In the genomic region with DNA sequence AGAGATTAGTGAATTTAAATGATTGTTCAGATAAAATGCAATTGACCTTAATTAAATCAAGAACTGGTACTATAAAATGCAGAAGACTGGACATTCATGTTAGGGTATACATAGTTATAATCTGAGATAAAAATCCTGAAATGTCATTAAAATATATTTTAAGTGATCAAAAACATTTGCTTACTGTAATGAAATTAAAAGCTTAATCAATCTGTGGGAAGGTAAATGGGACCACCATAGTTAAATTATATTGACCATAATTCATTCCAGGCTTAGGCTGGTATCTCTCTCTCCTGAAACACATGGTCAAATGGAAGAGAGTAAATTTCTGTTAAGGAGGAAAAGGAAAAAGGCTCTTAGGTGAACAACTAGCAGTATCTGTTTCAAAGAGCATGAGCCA, we compare ENCODE assay signal across 19 cellular contexts.
DNase-seq lines count a peak whose midpoint lies in the region; ATAC-seq and TF ChIP-seq lines count a peak whose summit lies in the region.
"Had no signal": no experiment of that assay in that cellular context is flagged by ENCODE, and none has a peak within 500 bp of the region (broad histone marks: within the 10 kb centered on the region; RNA-seq: fewer than 3 reads in every experiment).

No MANE protein-coding gene starts in this region.

- H3K9ac ChIP-seq in DND-41 (ENCODE audit: low read depth, low read length), result no peak overlapping the region
- H3K9ac ChIP-seq: BLaER1 treated with 17β-estradiol and CSF1 and Interleukin-3, amounts not matched to agents 10 nM and 100 nM had no signal

- ATAC-seq in DND-41 (ENCODE audit: insufficient read depth, low read depth) (no peak), SK-N-SH treated with all-trans-retinoic acid at 6 μM for 48 hours (no peak)
- no peak for ATAC-seq in natural killer cell treated with Interleukin-12 subunit alpha and Interleukin-12 subunit beta and Interleukin-15 and Interleukin-18, amount 100 ng/mL, for 72 hours
- ATAC-seq: A549; CD8-positive, alpha-beta T cell; GM12878 had no signal

- no peaks in the 10 kb centered on the region for H3K4me1 ChIP-seq in DND-41 (ENCODE audit: insufficient read depth, low read length)
- H3K4me1 ChIP-seq: A549; BLaER1 treated with 17β-estradiol and CSF1 and Interleukin-3, amounts not matched to agents 10 nM and 100 nM; Caco-2 had no signal

- no peaks in the 10 kb centered on the region for H3K27me3 Mint-ChIP-seq in natural killer cell treated with Interleukin-12 subunit alpha and Interleukin-12 subunit beta and Interleukin-15 and Interleukin-18, amount 100 ng/mL, for 72 hours
- H3K27me3 Mint-ChIP-seq: B cell; CD4-positive, alpha-beta T cell had no signal

- H3K27ac Mint-ChIP-seq in natural killer cell treated with Interleukin-12 subunit alpha and Interleukin-12 subunit beta and Interleukin-15 and Interleukin-18, amount 100 ng/mL, for 72 hours, result no peak overlapping the region
- H3K27ac Mint-ChIP-seq: B cell; CD4-positive, alpha-beta T cell; CD8-positive, alpha-beta T cell had no signal

- H3K4me1 Mint-ChIP-seq in natural killer cell treated with Interleukin-12 subunit alpha and Interleukin-12 subunit beta and Interleukin-15 and Interleukin-18, amount 100 ng/mL, for 72 hours (ENCODE audit: low read depth in 2 of 2), result no peaks in the 10 kb centered on the region
- H3K4me1 Mint-ChIP-seq: B cell had no signal

- H3K27ac ChIP-seq in DND-41 (ENCODE audit: low read length), result no peak overlapping the region
- H3K27ac ChIP-seq: 22Rv1; A549; BLaER1 treated with 17β-estradiol and CSF1 and Interleukin-3, amounts not matched to agents 10 nM and 100 nM; C4-2B had no signal

- H3K79me2 ChIP-seq in DND-41 (ENCODE audit: insufficient read depth, low read length), result no peaks in the 10 kb centered on the region

- H3K4me2 ChIP-seq in DND-41 (ENCODE audit: insufficient read depth, low read length), result no peak overlapping the region
- H3K4me2 ChIP-seq: A549; BLaER1 treated with 17β-estradiol and CSF1 and Interleukin-3, amounts not matched to agents 10 nM and 100 nM had no signal

- H3K36me3 Mint-ChIP-seq in natural killer cell treated with Interleukin-12 subunit alpha and Interleukin-12 subunit beta and Interleukin-15 and Interleukin-18, amount 100 ng/mL, for 72 hours, result no peaks in the 10 kb centered on the region
- H3K36me3 Mint-ChIP-seq: CD8-positive, alpha-beta T cell had no signal

- TF ChIP-seq CTCF in DND-41 (IDR thresholded peaks at IDR 0.05; ENCODE audit: borderline replicate concordance, extremely low read depth, low read length, poor library complexity, severe bottlenecking), result no peak

- DNase-seq in DND-41 (no peak), SK-N-DZ (ENCODE audit: low spot score) (peak; percentile 77)
- no peak for DNase-seq in natural killer cell treated with Interleukin-12 subunit alpha and Interleukin-12 subunit beta and Interleukin-15 and Interleukin-18, amount 100 ng/mL, for 72 hours (ENCODE audit: low spot score)
- DNase-seq in activated CD4-positive, CD25-positive, alpha-beta regulatory T cell (lab: John Stamatoyannopoulos, UW), result no peak
- DNase-seq: AML-193; Caco-2; Calu3; CD4-positive, alpha-beta T cell; CD8-positive, alpha-beta T cell; DMS79 treated with DMSO at 0.1 percent for 48 hours; EL; GDM1 had no signal

- no peak overlapping the region for H3K4me3 Mint-ChIP-seq in natural killer cell treated with Interleukin-12 subunit alpha and Interleukin-12 subunit beta and Interleukin-15 and Interleukin-18, amount 100 ng/mL, for 72 hours
- H3K4me3 Mint-ChIP-seq: B cell; CD4-positive, alpha-beta T cell; CD8-positive, alpha-beta T cell had no signal

- H3K4me3 ChIP-seq in DND-41 (ENCODE audit: low read depth in 1 of 2, low read length in 2 of 2), result no peak overlapping the region
- H3K4me3 ChIP-seq: A549; BLaER1 treated with 17β-estradiol and CSF1 and Interleukin-3, amounts not matched to agents 10 nM and 100 nM; GM12878 had no signal

- 0 out of 2 replicates have a peak overlapping the region, but pooled peaks have one; percentile 10 for H2AFZ ChIP-seq in DND-41 (ENCODE audit: low read depth, low read length)

- H3K36me3 ChIP-seq in DND-41 (ENCODE audit: insufficient read depth, low read length), result no peaks in the 10 kb centered on the region
- H3K36me3 ChIP-seq: BLaER1 treated with 17β-estradiol and CSF1 and Interleukin-3, amounts not matched to agents 10 nM and 100 nM had no signal

- H3K27me3 ChIP-seq in DND-41 (ENCODE audit: insufficient read depth, low read length, poor library complexity), result no peaks in the 10 kb centered on the region
- H3K27me3 ChIP-seq: BLaER1 treated with 17β-estradiol and CSF1 and Interleukin-3, amounts not matched to agents 10 nM and 100 nM had no signal

- peaks cover 12% of the 10 kb centered on the region for H3K9me3 Mint-ChIP-seq in natural killer cell treated with Interleukin-12 subunit alpha and Interleukin-12 subunit beta and Interleukin-15 and Interleukin-18, amount 100 ng/mL, for 72 hours

- no peaks in the 10 kb centered on the region for H4K20me1 ChIP-seq in DND-41 (ENCODE audit: insufficient read depth, low read length)
- H4K20me1 ChIP-seq: BLaER1 treated with 17β-estradiol and CSF1 and Interleukin-3, amounts not matched to agents 10 nM and 100 nM had no signal

- H3K9me3 ChIP-seq in DND-41 (ENCODE audit: insufficient read depth, low read length, severe bottlenecking), result no peaks in the 10 kb centered on the region
- H3K9me3 ChIP-seq: A549; BLaER1 treated with 17β-estradiol and CSF1 and Interleukin-3, amounts not matched to agents 10 nM and 100 nM; Caco-2 had no signal

TF ChIP-seq in SK-N-SH treated with all-trans-retinoic acid at 6 μM for 48 hours, 23 proteins besides CTCF, POLR2A, EP300 and RAD21:
- TF ChIP-seq ZC3H10 (CRISPR knock-in tag; IDR thresholded peaks at IDR 0.05) (no peak), BACH2 (CRISPR knock-in tag; IDR thresholded peaks at IDR 0.05; ENCODE audit: borderline replicate concordance) (no peak), ZFP3 (CRISPR knock-in tag; IDR thresholded peaks at IDR 0.05) (no peak), ARNTL (CRISPR knock-in tag; IDR thresholded peaks at IDR 0.05; ENCODE audit: borderline replicate concordance, low read depth) (no peak), ZNF565 (CRISPR knock-in tag; conservative IDR thresholded peaks at IDR 0.05; ENCODE audit: low read depth) (no peak), GLIS3 (CRISPR knock-in tag; IDR thresholded peaks at IDR 0.05) (no peak), ISL1 (CRISPR knock-in tag; IDR thresholded peaks at IDR 0.05) (no peak), PPARA (CRISPR knock-in tag; IDR thresholded peaks at IDR 0.05; ENCODE audit: borderline replicate concordance) (no peak), ESRRG (CRISPR knock-in tag; IDR thresholded peaks at IDR 0.05) (no peak), SNAI2 (CRISPR knock-in tag; IDR thresholded peaks at IDR 0.05) (no peak), ZNF70 (CRISPR knock-in tag; IDR thresholded peaks at IDR 0.05) (no peak), ZNF8 (CRISPR knock-in tag; IDR thresholded peaks at IDR 0.05) (no peak), TCF4 (CRISPR knock-in tag; IDR thresholded peaks at IDR 0.05; ENCODE audit: borderline replicate concordance) (peak; percentile 69; the same call in 1 of the 2 replicates), CSDC2 (CRISPR knock-in tag; IDR thresholded peaks at IDR 0.05) (no peak)
- TF ChIP-seq, protein P1, sequence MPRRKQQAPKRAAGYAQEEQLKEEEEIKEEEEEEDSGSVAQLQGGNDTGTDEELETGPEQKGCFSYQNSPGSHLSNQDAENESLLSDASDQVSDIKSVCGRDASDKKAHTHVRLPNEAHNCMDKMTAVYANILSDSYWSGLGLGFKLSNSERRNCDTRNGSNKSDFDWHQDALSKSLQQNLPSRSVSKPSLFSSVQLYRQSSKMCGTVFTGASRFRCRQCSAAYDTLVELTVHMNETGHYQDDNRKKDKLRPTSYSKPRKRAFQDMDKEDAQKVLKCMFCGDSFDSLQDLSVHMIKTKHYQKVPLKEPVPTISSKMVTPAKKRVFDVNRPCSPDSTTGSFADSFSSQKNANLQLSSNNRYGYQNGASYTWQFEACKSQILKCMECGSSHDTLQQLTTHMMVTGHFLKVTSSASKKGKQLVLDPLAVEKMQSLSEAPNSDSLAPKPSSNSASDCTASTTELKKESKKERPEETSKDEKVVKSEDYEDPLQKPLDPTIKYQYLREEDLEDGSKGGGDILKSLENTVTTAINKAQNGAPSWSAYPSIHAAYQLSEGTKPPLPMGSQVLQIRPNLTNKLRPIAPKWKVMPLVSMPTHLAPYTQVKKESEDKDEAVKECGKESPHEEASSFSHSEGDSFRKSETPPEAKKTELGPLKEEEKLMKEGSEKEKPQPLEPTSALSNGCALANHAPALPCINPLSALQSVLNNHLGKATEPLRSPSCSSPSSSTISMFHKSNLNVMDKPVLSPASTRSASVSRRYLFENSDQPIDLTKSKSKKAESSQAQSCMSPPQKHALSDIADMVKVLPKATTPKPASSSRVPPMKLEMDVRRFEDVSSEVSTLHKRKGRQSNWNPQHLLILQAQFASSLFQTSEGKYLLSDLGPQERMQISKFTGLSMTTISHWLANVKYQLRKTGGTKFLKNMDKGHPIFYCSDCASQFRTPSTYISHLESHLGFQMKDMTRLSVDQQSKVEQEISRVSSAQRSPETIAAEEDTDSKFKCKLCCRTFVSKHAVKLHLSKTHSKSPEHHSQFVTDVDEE (CRISPR knock-in tag; IDR thresholded peaks at IDR 0.05), result peak; percentile 72; the same call in 1 of the 2 replicates
- TF ChIP-seq, protein P2, sequence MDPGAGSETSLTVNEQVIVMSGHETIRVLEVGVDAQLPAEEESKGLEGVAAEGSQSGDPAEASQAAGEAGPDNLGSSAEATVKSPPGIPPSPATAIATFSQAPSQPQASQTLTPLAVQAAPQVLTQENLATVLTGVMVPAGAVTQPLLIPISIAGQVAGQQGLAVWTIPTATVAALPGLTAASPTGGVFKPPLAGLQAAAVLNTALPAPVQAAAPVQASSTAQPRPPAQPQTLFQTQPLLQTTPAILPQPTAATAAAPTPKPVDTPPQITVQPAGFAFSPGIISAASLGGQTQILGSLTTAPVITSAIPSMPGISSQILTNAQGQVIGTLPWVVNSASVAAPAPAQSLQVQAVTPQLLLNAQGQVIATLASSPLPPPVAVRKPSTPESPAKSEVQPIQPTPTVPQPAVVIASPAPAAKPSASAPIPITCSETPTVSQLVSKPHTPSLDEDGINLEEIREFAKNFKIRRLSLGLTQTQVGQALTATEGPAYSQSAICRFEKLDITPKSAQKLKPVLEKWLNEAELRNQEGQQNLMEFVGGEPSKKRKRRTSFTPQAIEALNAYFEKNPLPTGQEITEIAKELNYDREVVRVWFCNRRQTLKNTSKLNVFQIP (CRISPR knock-in tag; IDR thresholded peaks at IDR 0.05; ENCODE audit: borderline replicate concordance, low read depth), result no peak
